Comparison of ENCODE assay signal across 17 cellular contexts in genomic region chr15:64864080-64864479, GRCh38. TPM values are rescaled to one million over a fixed set of nuclear protein-coding genes. Genes with fewer than 3 reads are reported as not detected.
DNase-seq lines count a peak whose midpoint lies in the region; TF ChIP-seq lines count a peak whose summit lies in the region.
"Had no signal": no experiment of that assay in that cellular context is flagged by ENCODE, and none has a peak within 500 bp of the region (broad histone marks: within the 10 kb centered on the region; RNA-seq: fewer than 3 reads in every experiment).

No MANE protein-coding gene starts in this region.

- H3K36me3 Mint-ChIP-seq in endodermal cell (ENCODE audit: low read depth) (peaks cover 30% of the 10 kb centered on the region), osteocyte (ENCODE audit: unreplicated experiment) (peaks cover 18% of the 10 kb centered on the region)

- no peaks in the 10 kb centered on the region for H3K9me2 ChIP-seq in MM.1S (replicated peaks; ENCODE audit: insufficient read depth, low read length)

- peaks cover 19% of the 10 kb centered on the region for H3K79me2 ChIP-seq in MM.1S (ENCODE audit: low read length)

- TF ChIP-seq CTCF in AG04450 (IDR thresholded peaks at IDR 0.05; ENCODE audit: low read depth, low read length): no peak
- TF ChIP-seq CTCF in endodermal cell (conservative IDR thresholded peaks at IDR 0.05): no peak
- no peak for TF ChIP-seq CTCF in osteocyte (IDR thresholded peaks at IDR 0.05)
- no peak for TF ChIP-seq CTCF in coronary artery (IDR thresholded peaks at IDR 0.05)
- TF ChIP-seq CTCF in left ventricle myocardium inferior (IDR thresholded peaks at IDR 0.05; ENCODE audit: borderline replicate concordance): no peak
- no peak for TF ChIP-seq CTCF in MM.1S (IDR thresholded peaks at IDR 0.05; ENCODE audit: low read length)

- H3K4me1 Mint-ChIP-seq in endodermal cell: peaks cover 23% of the 10 kb centered on the region
- peaks cover 36% of the 10 kb centered on the region for H3K4me1 Mint-ChIP-seq in osteocyte (ENCODE audit: unreplicated experiment)

- H3K9ac ChIP-seq in endodermal cell (ENCODE audit: extremely low read depth, low read length, poor library complexity, severe bottlenecking) (no peak overlapping the region), MM.1S (ENCODE audit: low read length) (no peak overlapping the region)

- H3F3A ChIP-seq in MM.1S (ENCODE audit: insufficient read depth, low read length): no peaks in the 10 kb centered on the region

- H3K4me3 Mint-ChIP-seq in endodermal cell (no peak overlapping the region), osteocyte (ENCODE audit: unreplicated experiment) (no peak overlapping the region)
- H3K4me3 Mint-ChIP-seq: T-helper 1 cell treated with Interleukin-12 subunit alpha and Interleukin-12 subunit beta and Interleukin-4 antibody, amounts not matched to agents 30 μg/mL and 1 μg/mL, for 36 hours had no signal

- H3K27me3 Mint-ChIP-seq in endodermal cell (ENCODE audit: insufficient read depth): no peaks in the 10 kb centered on the region
- no peaks in the 10 kb centered on the region for H3K27me3 Mint-ChIP-seq in osteocyte (ENCODE audit: unreplicated experiment)

- WGBS in endodermal cell (ENCODE audit: insufficient coverage in 1 of 2, insufficient read length in 1 of 2), 2 experiments: 88 to 100% methylated on average over 1 of the region's 1 CpG

- H3K4me1 ChIP-seq in endodermal cell (ENCODE audit: control insufficient read depth, insufficient read depth, low read length) (no peaks in the 10 kb centered on the region), left ventricle myocardium inferior (peaks cover 49% of the 10 kb centered on the region), MM.1S (ENCODE audit: low read length) (no peaks in the 10 kb centered on the region)

- no peak overlapping the region for H3K4me3 ChIP-seq in AG04450 (ENCODE audit: low read depth, low read length)
- no peak overlapping the region for H3K4me3 ChIP-seq in endodermal cell (ENCODE audit: low read length)
- H3K4me3 ChIP-seq in coronary artery: no peak overlapping the region
- H3K4me3 ChIP-seq in left ventricle myocardium inferior: no peak overlapping the region
- no peak overlapping the region for H3K4me3 ChIP-seq in MM.1S (ENCODE audit: low read length)

- no peaks in the 10 kb centered on the region for H3K27me3 ChIP-seq in AG04450 (ENCODE audit: control insufficient read depth, insufficient read depth, low read length)
- H3K27me3 ChIP-seq in endodermal cell (ENCODE audit: control insufficient read depth, insufficient read depth, low read length, poor library complexity, severe bottlenecking): no peaks in the 10 kb centered on the region
- H3K27me3 ChIP-seq in left ventricle myocardium inferior (ENCODE audit: low read depth): no peaks in the 10 kb centered on the region
- H3K27me3 ChIP-seq in MM.1S (replicated peaks; ENCODE audit: insufficient read depth, low read length): no peaks in the 10 kb centered on the region

- H3K27ac Mint-ChIP-seq in endodermal cell: peak overlapping the region; percentile 40
- peak overlapping the region; percentile 61 for H3K27ac Mint-ChIP-seq in osteocyte (ENCODE audit: unreplicated experiment)
- H3K27ac Mint-ChIP-seq: T-helper 1 cell treated with Interleukin-12 subunit alpha and Interleukin-12 subunit beta and Interleukin-4 antibody, amounts not matched to agents 30 μg/mL and 1 μg/mL, for 36 hours had no signal

- no peaks in the 10 kb centered on the region for H4K20me1 ChIP-seq in MM.1S (ENCODE audit: insufficient read depth, low read length)

- DNase-seq in AG04450 (ENCODE audit: low read depth, low spot score): no peak
- peak; percentile 98 for DNase-seq in LHCN-M2 (ENCODE audit: low read depth)
- no peak for DNase-seq in endodermal cell
- DNase-seq in osteocyte (ENCODE audit: extremely low spot score, unreplicated experiment): no peak
- no peak for DNase-seq in coronary artery (ENCODE audit: low spot score)
- DNase-seq in left ventricle myocardium inferior: no peak
- DNase-seq in MM.1S: no peak
- DNase-seq in activated effector memory CD4-positive, alpha-beta T cell treated with Interleukin-2 at 50 U/mL for 16 hours: no peak
- DNase-seq: activated CD4-positive, alpha-beta T cell treated with anti-CD3 and anti-CD28 coated beads for 1 hour; central memory CD4-positive, alpha-beta T cell; GF-D8; KBM-7; NCI-H1105; NCI-H2227 treated with DMSO at 0.1 percent for 48 hours; NK-92 treated with Interleukin-12 subunit alpha and Interleukin-12 subunit beta, amount 100 ng/mL, for 24 hours; SHP77 had no signal

- no peaks in the 10 kb centered on the region; the same call in 1 of the 2 replicates for H3K9me3 ChIP-seq in AG04450 (ENCODE audit: control insufficient read depth, insufficient read depth, low read length)
- H3K9me3 ChIP-seq in endodermal cell (ENCODE audit: control insufficient read depth, low read length): no peaks in the 10 kb centered on the region
- no peaks in the 10 kb centered on the region for H3K9me3 ChIP-seq in left ventricle myocardium inferior (replicated peaks)
- H3K9me3 ChIP-seq in MM.1S (replicated peaks; ENCODE audit: insufficient read depth, low read length): no peaks in the 10 kb centered on the region

- intact Hi-C loops in left ventricle myocardium inferior (cut with micrococcal nuclease): no loop called here

- H3K27ac ChIP-seq in AG04450 (ENCODE audit: low read depth, low read length) (peak overlapping the region; percentile 47), endodermal cell (ENCODE audit: low read depth, low read length) (no peak overlapping the region), coronary artery (no peak overlapping the region), left ventricle myocardium inferior (replicated peaks) (no peak overlapping the region), MM.1S (ENCODE audit: low read length) (no peak overlapping the region)

- H3K9me3 Mint-ChIP-seq in endodermal cell (no peaks in the 10 kb centered on the region), osteocyte (ENCODE audit: unreplicated experiment) (no peaks in the 10 kb centered on the region)
- H3K9me3 Mint-ChIP-seq: T-helper 1 cell treated with Interleukin-12 subunit alpha and Interleukin-12 subunit beta and Interleukin-4 antibody, amounts not matched to agents 30 μg/mL and 1 μg/mL, for 36 hours had no signal

- POLR2A ChIA-PET in AG04450 (lab: Yijun Ruan, JAX): interaction anchor here (0.5 to 2.2 kb wide), 4 partner anchors 13 to 34 kb away, joined by 3 to 9 read pairs (median 4); no protein-coding TSS in a partner anchor

- H2AFZ ChIP-seq in MM.1S (ENCODE audit: low read length): no peak overlapping the region

- H3K36me3 ChIP-seq in endodermal cell (ENCODE audit: control insufficient read depth, insufficient read depth, low read length) (peaks cover 30% of the 10 kb centered on the region), left ventricle myocardium inferior (peaks cover 57% of the 10 kb centered on the region), MM.1S (replicated peaks; ENCODE audit: insufficient read depth, low read length) (peaks cover 12% of the 10 kb centered on the region)

- CTCF ChIA-PET in AG04450 (lab: Charles Lee): interaction anchor here (1.2 kb wide), 1 partner anchor 41 kb away, joined by 3 read pairs; no protein-coding TSS in a partner anchor

- no peak overlapping the region for H3K4me2 ChIP-seq in MM.1S (ENCODE audit: low read depth, low read length)

RNA-seq across cellular contexts. Expression of gene PLEKHO2, which starts 22.4 kb away (rescaled TPM):
- polyA plus RNA-seq in AG04450 (2011; rRNA removed): 29.5 and 30.3 TPM in 2 replicates
- 37.3 and 44.9 TPM in 2 replicates for polyA minus RNA-seq in AG04450 (2011; rRNA and poly(A)+ RNA removed)
- total RNA-seq in LHCN-M2 (2014; rRNA removed) (26.7 and 33.8 TPM in 2 replicates), endodermal cell (10 to 100 TPM; 10.2 to 12.9 TPM), osteocyte (24.5 and 24.7 TPM in 2 replicates), left ventricle myocardium inferior (8.0 TPM)
- 33.0 TPM for polyA plus RNA-seq in LHCN-M2 (2012)
- polyA plus RNA-seq in endodermal cell (2013, experiment 1 of 2): 10.9 TPM
- 10.4 TPM for polyA plus RNA-seq in endodermal cell (2013, experiment 2 of 2)

RNA-seq across cellular contexts. Expression of gene PIF1, which starts 38.6 kb away (rescaled TPM):
- 5.6 and 6.2 TPM in 2 replicates for polyA plus RNA-seq in AG04450 (2011; rRNA removed)
- polyA minus RNA-seq in AG04450 (2011; rRNA and poly(A)+ RNA removed): 6.3 and 6.5 TPM in 2 replicates
- 26.4 and 43.9 TPM in 2 replicates for total RNA-seq in LHCN-M2 (2014; rRNA removed)
- 6.8 TPM for polyA plus RNA-seq in LHCN-M2 (2012)
- total RNA-seq in endodermal cell: 10 to 100 TPM; 60.7 to 64.6 TPM
- 46.2 TPM for polyA plus RNA-seq in endodermal cell (2013, experiment 1 of 2)
- polyA plus RNA-seq in endodermal cell (2013, experiment 2 of 2): 44.8 TPM
- 4.2 and 4.8 TPM in 2 replicates for total RNA-seq in osteocyte
- total RNA-seq in left ventricle myocardium inferior: 0.41 TPM

RNA-seq across cellular contexts. Expression of gene ANKDD1A, which starts 47.6 kb away (rescaled TPM):
- polyA plus RNA-seq in AG04450 (2011; rRNA removed): 4.0 and 5.4 TPM in 2 replicates
- 4.3 and 7.9 TPM in 2 replicates for polyA minus RNA-seq in AG04450 (2011; rRNA and poly(A)+ RNA removed)
- 1.9 and 2.8 TPM in 2 replicates for total RNA-seq in LHCN-M2 (2014; rRNA removed)
- polyA plus RNA-seq in LHCN-M2 (2012): 2.5 TPM
- 10 to 100 TPM; 22.5 to 30.0 TPM for total RNA-seq in endodermal cell
- 6.2 TPM for polyA plus RNA-seq in endodermal cell (2013, experiment 1 of 2)
- polyA plus RNA-seq in endodermal cell (2013, experiment 2 of 2): 8.7 TPM
- total RNA-seq in osteocyte: 4.6 and 5.7 TPM in 2 replicates
- total RNA-seq in left ventricle myocardium inferior: 1.8 TPM
